1 cellular context compared by ENCODE assay signal in the genomic region with DNA sequence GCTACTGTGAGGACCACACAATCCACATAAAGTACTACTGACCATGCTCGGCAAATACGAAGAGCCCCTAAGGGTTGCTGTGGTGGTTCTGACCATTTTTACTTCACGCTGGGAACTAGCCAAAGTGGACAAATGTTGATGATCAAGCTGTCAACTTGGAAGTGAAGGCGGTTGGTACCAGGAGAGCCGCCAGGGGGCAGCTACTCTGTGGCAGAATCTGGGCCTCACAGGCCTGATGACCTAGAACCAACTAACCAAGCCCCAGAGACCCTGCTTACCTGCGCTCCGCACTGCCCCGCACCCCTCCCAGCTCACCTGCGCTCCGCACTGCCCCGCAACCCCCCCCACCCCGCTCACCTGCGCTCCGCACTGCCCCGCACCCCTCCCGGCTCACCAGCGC.
TF ChIP-seq lines count a peak whose summit lies in the region.

No MANE protein-coding gene starts in this region.

TF ChIP-seq in K562, 482 proteins besides CTCF, POLR2A, EP300 and RAD21 (continued from another document):
- TF ChIP-seq, protein P1, sequence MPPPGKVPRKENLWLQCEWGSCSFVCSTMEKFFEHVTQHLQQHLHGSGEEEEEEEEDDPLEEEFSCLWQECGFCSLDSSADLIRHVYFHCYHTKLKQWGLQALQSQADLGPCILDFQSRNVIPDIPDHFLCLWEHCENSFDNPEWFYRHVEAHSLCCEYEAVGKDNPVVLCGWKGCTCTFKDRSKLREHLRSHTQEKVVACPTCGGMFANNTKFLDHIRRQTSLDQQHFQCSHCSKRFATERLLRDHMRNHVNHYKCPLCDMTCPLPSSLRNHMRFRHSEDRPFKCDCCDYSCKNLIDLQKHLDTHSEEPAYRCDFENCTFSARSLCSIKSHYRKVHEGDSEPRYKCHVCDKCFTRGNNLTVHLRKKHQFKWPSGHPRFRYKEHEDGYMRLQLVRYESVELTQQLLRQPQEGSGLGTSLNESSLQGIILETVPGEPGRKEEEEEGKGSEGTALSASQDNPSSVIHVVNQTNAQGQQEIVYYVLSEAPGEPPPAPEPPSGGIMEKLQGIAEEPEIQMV (tag; conservative IDR thresholded peaks at IDR 0.05; ENCODE audit: low read depth), result no peak
- TF ChIP-seq SIN3B (IDR thresholded peaks at IDR 0.05; ENCODE audit: low read depth) (no peak), ZNF79 (CRISPR knock-in tag; IDR thresholded peaks at IDR 0.05; ENCODE audit: low read depth) (no peak), ETV5 (CRISPR knock-in tag; IDR thresholded peaks at IDR 0.05; ENCODE audit: low read depth) (no peak), NFIC (IDR thresholded peaks at IDR 0.05) (no peak), ETV1 (tag; conservative IDR thresholded peaks at IDR 0.05; ENCODE audit: low read depth) (no peak), NRF1 (conservative IDR thresholded peaks at IDR 0.05 in 1 of 2, IDR thresholded peaks at IDR 0.05 in 1 of 2) (no peak), ZNF224 (CRISPR knock-in tag; IDR thresholded peaks at IDR 0.05) (no peak), ZFX (CRISPR knock-in tag; IDR thresholded peaks at IDR 0.05) (no peak)
